In the genomic region with DNA sequence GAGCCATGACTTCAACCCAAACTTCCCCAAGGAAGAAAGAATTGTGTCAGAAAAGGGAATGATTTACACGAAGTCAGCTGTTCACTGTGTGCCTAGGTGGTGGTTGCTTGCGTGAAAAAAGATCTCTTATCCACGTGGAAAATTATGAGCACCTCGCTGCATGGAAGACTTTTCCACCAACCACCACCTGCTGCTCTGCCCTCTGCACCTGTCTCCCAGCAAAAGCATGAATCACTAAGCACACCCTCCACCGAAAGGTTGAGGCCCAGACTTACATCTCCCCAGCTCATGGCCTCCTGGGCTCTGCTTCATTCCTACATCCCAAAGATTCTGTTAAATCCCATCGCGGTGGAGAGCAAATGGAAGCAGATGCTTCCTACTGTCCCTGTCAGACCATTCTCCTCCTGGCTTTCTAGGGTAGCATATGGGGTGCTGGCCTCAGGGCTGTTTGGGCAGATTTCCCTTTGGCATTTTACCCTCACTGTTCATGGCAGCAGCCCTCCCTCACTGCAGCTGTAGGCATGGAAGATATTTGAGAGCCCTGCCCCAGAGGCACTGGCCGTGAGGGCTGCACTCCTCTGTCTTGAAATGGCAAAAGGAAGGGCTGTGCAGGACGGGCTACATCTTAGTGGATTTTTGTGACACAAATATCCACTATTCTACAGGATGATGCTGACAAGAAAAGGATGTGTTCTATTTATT, we compare ENCODE assay signal across 16 cellular contexts. TPM values are rescaled to one million over a fixed set of nuclear protein-coding genes. Genes with fewer than 3 reads are reported as not detected.
DNase-seq lines count a peak whose midpoint lies in the region; ATAC-seq and TF ChIP-seq lines count a peak whose summit lies in the region.
"Had no signal": no experiment of that assay in that cellular context is flagged by ENCODE, and none has a peak within 500 bp of the region (broad histone marks: within the 10 kb centered on the region; RNA-seq: fewer than 3 reads in every experiment).

No MANE protein-coding gene starts in this region.

- WGBS in esophagus muscularis mucosa, result 89% methylated on average over 9 of the region's 9 CpGs

- H3K4me1 ChIP-seq in esophagus muscularis mucosa, result peaks cover 6 to 23% (median 19%) of the 10 kb centered on the region in 4 donors

- no peak for TF ChIP-seq POLR2A in esophagus muscularis mucosa (IDR thresholded peaks at IDR 0.05; ENCODE audit: low read depth)

- no peak overlapping the region for H3K4me3 Mint-ChIP-seq in stimulated activated naive CD8-positive, alpha-beta T cell treated with anti-CD3 and anti-CD28 coated beads, Interleukin-15, Interleukin-2, amounts not matched to agents 100 ng/mL and 50 ng/mL, for 24 hours
- H3K4me3 Mint-ChIP-seq: B cell; CD4-positive, alpha-beta T cell; GM23338; IgD-negative memory B cell had no signal

- no peaks in the 10 kb centered on the region for H3K36me3 ChIP-seq in esophagus muscularis mucosa

- H3K27ac ChIP-seq in esophagus muscularis mucosa (replicated peaks in 1 of 4), result no peak overlapping the region

- H3K27me3 ChIP-seq in esophagus muscularis mucosa, result peaks cover 0 to 8% (median 0%) of the 10 kb centered on the region in 4 donors

- TF ChIP-seq CTCF in esophagus muscularis mucosa (IDR thresholded peaks at IDR 0.05), result no peak

- H3K27me3 Mint-ChIP-seq in stimulated activated naive CD8-positive, alpha-beta T cell treated with anti-CD3 and anti-CD28 coated beads, Interleukin-15, Interleukin-2, amounts not matched to agents 100 ng/mL and 50 ng/mL, for 24 hours, result no peaks in the 10 kb centered on the region
- H3K27me3 Mint-ChIP-seq: B cell had no signal

- H3K4me3 ChIP-seq in esophagus muscularis mucosa, result no peak overlapping the region
- H3K4me3 ChIP-seq: GM23338 had no signal

- intact Hi-C loops in esophagus muscularis mucosa (cut with DNase I), result no loop called here

- no peaks in the 10 kb centered on the region for H3K36me3 Mint-ChIP-seq in stimulated activated naive CD8-positive, alpha-beta T cell treated with anti-CD3 and anti-CD28 coated beads, Interleukin-15, Interleukin-2, amounts not matched to agents 100 ng/mL and 50 ng/mL, for 24 hours (ENCODE audit: low read depth)

- TF ChIP-seq EP300 in esophagus muscularis mucosa (IDR thresholded peaks at IDR 0.05), result no peak

- H3K4me1 Mint-ChIP-seq in stimulated activated naive CD8-positive, alpha-beta T cell treated with anti-CD3 and anti-CD28 coated beads, Interleukin-15, Interleukin-2, amounts not matched to agents 100 ng/mL and 50 ng/mL, for 24 hours (ENCODE audit: low read depth), result peaks cover 47% of the 10 kb centered on the region
- H3K4me1 Mint-ChIP-seq: B cell, IgD-negative memory B cell had no signal

- H3K27ac Mint-ChIP-seq in stimulated activated naive CD8-positive, alpha-beta T cell treated with anti-CD3 and anti-CD28 coated beads, Interleukin-15, Interleukin-2, amounts not matched to agents 100 ng/mL and 50 ng/mL, for 24 hours, result peak overlapping the region; percentile 3
- H3K27ac Mint-ChIP-seq: B cell; CD4-positive, alpha-beta T cell; GM23338; IgD-negative memory B cell had no signal

- DNase-seq in NCI-H524 (lab: John Stamatoyannopoulos, UW) (peak; percentile 3 to 54), NCI-H524 treated with DMSO at 0.1 percent for 48 hours (lab: John Stamatoyannopoulos, UW) (no peak), esophagus muscularis mucosa (ENCODE audit: extremely low spot score) (peak; percentile 80), mesenteric fat pad (ENCODE audit: low spot score) (no peak)
- no peak for DNase-seq in stimulated activated naive CD8-positive, alpha-beta T cell treated with anti-CD3 and anti-CD28 coated beads, Interleukin-15, Interleukin-2, amounts not matched to agents 100 U/mL and 50 U/mL, for 24 hours
- DNase-seq: C1 segment of cervical spinal cord; Calu3; CD4-positive, alpha-beta T cell; DMS153; H7 had no signal

- H3K9me3 Mint-ChIP-seq in stimulated activated naive CD8-positive, alpha-beta T cell treated with anti-CD3 and anti-CD28 coated beads, Interleukin-15, Interleukin-2, amounts not matched to agents 100 ng/mL and 50 ng/mL, for 24 hours, result no peaks in the 10 kb centered on the region
- H3K9me3 Mint-ChIP-seq: CD4-positive, alpha-beta T cell; GM23338; IgD-negative memory B cell had no signal

- no peaks in the 10 kb centered on the region for H3K9me3 ChIP-seq in esophagus muscularis mucosa

- ATAC-seq in stimulated activated naive CD8-positive, alpha-beta T cell treated with anti-CD3 and anti-CD28 coated beads, Interleukin-15, Interleukin-2, amounts not matched to agents 100 U/mL and 50 U/mL, for 24 hours, result no peak
- ATAC-seq in GM18511 (IDR thresholded peaks at IDR 0.05; ENCODE audit: unreplicated experiment), result no peak
- ATAC-seq: GM23338 had no signal

RNA-seq across cellular contexts. Expression of a gene that starts 37.6 kb away (rescaled TPM):
- total RNA-seq in esophagus muscularis mucosa (1 to 10 TPM in 3 of 4 donors, not detected in 1; 1.4 to 4.5 (median 3.7) TPM), mesenteric fat pad (not detected)
- total RNA-seq: B cell; Calu3; CD4-positive, alpha-beta T cell; GM23338; H7; HT-29 had no signal

Comparison
In these comparisons a context has a peak if more than half of its experiments do, and no peak if none do; other contexts are left out.
1. DNase-seq: peak in NCI-H524 (2 of 2) and esophagus muscularis mucosa (single experiment); none in NCI-H524 treated with DMSO at 0.1 percent for 48 hours (single experiment), stimulated activated naive CD8-positive, alpha-beta T cell treated with anti-CD3 and anti-CD28 coated beads, Interleukin-15, Interleukin-2, amounts not matched to agents 100 U/mL and 50 U/mL, for 24 hours (single experiment) and mesenteric fat pad (single experiment).